1 cellular context compared by ENCODE assay signal in the genomic region with DNA sequence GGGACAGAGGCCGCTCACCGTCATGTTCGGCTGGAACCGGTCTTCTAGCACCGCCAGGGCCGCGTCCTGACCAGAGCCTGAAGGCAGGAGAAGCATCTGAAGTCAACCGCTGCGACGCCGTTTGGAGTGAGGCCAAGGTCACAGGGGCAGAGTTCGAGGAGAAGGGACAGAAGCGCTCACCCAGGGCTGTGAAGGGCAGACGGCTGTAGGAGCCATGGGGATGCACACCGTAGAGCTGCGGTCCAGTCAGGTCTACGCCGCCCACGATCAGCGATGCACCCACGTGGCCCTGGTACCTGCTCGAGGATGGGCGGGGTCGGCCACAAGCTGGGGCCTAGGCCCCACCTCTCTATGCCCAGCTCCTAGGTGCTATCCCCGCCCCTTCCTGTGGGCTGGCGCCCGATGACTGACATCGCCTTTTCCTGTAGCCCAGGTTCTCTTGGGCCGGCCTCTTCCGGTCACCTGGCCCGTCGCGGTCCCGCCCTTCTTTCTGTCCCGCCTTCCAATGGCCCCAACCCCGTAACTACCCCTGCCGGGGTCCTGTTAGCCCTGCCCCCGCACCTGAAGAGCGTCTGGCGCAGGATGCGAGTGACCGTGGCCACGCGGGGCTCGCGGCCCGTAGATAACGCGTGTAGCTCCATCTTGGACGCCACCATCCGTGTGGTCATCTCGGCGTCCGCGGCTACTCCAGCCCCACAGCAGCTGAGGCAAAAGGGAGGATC.
TF ChIP-seq lines count a peak whose summit lies in the region.

No MANE protein-coding gene starts in this region.

TF ChIP-seq in IMR-90, 13 proteins besides CTCF, POLR2A, EP300 and RAD21:
- TF ChIP-seq, protein P1, sequence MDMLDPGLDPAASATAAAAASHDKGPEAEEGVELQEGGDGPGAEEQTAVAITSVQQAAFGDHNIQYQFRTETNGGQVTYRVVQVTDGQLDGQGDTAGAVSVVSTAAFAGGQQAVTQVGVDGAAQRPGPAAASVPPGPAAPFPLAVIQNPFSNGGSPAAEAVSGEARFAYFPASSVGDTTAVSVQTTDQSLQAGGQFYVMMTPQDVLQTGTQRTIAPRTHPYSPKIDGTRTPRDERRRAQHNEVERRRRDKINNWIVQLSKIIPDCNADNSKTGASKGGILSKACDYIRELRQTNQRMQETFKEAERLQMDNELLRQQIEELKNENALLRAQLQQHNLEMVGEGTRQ (IDR thresholded peaks at IDR 0.05; ENCODE audit: low read depth, low read length), result peak; percentile 91
- no peak for TF ChIP-seq SMC3 (IDR thresholded peaks at IDR 0.05; ENCODE audit: low read depth, low read length)
- TF ChIP-seq RCOR1 (IDR thresholded peaks at IDR 0.05; ENCODE audit: insufficient replicate concordance, low read length), result no peak
- TF ChIP-seq CHD1 (IDR thresholded peaks at IDR 0.05; ENCODE audit: low read depth, low read length), result 0 out of 2 replicates have a peak, but pooled peaks have one; percentile 51
- TF ChIP-seq NFE2L2 (IDR thresholded peaks at IDR 0.05; ENCODE audit: low read depth, low read length), result no peak
- TF ChIP-seq FOS (IDR thresholded peaks at IDR 0.05; ENCODE audit: low read depth, low read length), result no peak
- TF ChIP-seq, protein P2, sequence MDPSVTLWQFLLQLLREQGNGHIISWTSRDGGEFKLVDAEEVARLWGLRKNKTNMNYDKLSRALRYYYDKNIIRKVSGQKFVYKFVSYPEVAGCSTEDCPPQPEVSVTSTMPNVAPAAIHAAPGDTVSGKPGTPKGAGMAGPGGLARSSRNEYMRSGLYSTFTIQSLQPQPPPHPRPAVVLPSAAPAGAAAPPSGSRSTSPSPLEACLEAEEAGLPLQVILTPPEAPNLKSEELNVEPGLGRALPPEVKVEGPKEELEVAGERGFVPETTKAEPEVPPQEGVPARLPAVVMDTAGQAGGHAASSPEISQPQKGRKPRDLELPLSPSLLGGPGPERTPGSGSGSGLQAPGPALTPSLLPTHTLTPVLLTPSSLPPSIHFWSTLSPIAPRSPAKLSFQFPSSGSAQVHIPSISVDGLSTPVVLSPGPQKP (IDR thresholded peaks at IDR 0.05; ENCODE audit: borderline replicate concordance, low read depth, low read length), result no peak
- TF ChIP-seq MAFK (IDR thresholded peaks at IDR 0.05; ENCODE audit: low read depth, low read length), result no peak
- no peak for TF ChIP-seq BHLHE40 (IDR thresholded peaks at IDR 0.05; ENCODE audit: low read depth, low read length)
- 0 out of 2 replicates have a peak, but pooled peaks have one; percentile 60 for TF ChIP-seq MXI1 (IDR thresholded peaks at IDR 0.05; ENCODE audit: borderline replicate concordance, low read depth, low read length)
- TF ChIP-seq RFX5 (IDR thresholded peaks at IDR 0.05; ENCODE audit: low read depth, low read length), result no peak
- no peak for TF ChIP-seq CEBPB (IDR thresholded peaks at IDR 0.05; ENCODE audit: low read depth, low read length)
- peak; percentile 37; the same call in 1 of the 2 replicates for TF ChIP-seq MAZ (IDR thresholded peaks at IDR 0.05; ENCODE audit: borderline replicate concordance, low read depth, low read length)
